ENCODE assay signal across 8 cellular contexts in genomic region chr17:27455914-27456680, GRCh38. TPM values are rescaled to one million over a fixed set of nuclear protein-coding genes. Genes with fewer than 3 reads are reported as not detected.
DNase-seq lines count a peak whose midpoint lies in the region; ATAC-seq and TF ChIP-seq lines count a peak whose summit lies in the region.

Gene KSR1 (plus strand): TSS chr17:27456448. CDS start chr17:27456644, 196 bp downstream.

- H4K5ac ChIP-seq in IMR-90 (ENCODE audit: low read depth, low read length): peak within 1 kb of the TSS; percentile 80

- no peaks in the 10 kb centered on the region for H3K36me3 Mint-ChIP-seq in neural crest cell (ENCODE audit: low read depth)

- peaks cover 42% of the 10 kb centered on the region for H4K20me1 ChIP-seq in IMR-90 (ENCODE audit: insufficient read depth, low read length)

- no peaks in the 10 kb centered on the region for H3K9me3 ChIP-seq in IMR-90 (ENCODE audit: control insufficient read depth, insufficient read depth, low read length)
- H3K9me3 ChIP-seq in stomach: no peaks in the 10 kb centered on the region

- peak within 1 kb of the TSS; percentile 98 for H3K4me2 ChIP-seq in IMR-90 (ENCODE audit: low read depth, low read length)

- POLR2A ChIA-PET in IMR-90 (lab: Charles Lee; ENCODE audit: unreplicated experiment): no interaction called here

- H3K14ac ChIP-seq in IMR-90 (replicated peaks; ENCODE audit: low read depth, low read length): peak within 1 kb of the TSS; percentile 82

- peak within 1 kb of the TSS; percentile 39; the same call in 2 of the 3 replicates for H2BK15ac ChIP-seq in IMR-90 (ENCODE audit: low read depth, low read length)

- peak within 1 kb of the TSS; percentile 100 for H3K9ac ChIP-seq in IMR-90 (ENCODE audit: low read depth, low read length)

- peak within 1 kb of the TSS; percentile 98 for H3K23ac ChIP-seq in IMR-90 (ENCODE audit: low read depth, low read length)

- peak within 1 kb of the TSS; percentile 88 for H3K4ac ChIP-seq in IMR-90 (ENCODE audit: low read depth, low read length)

- DNase-seq in DMS 273 (lab: John Stamatoyannopoulos, UW; ENCODE audit: unreplicated experiment) (peak; percentile 93), IMR-90 (peak; percentile 72), foreskin fibroblast (peak; percentile 42 to 83), neural crest cell (ENCODE audit: low read depth, low spot score) (peak; percentile 65), stomach (peak; percentile 89)
- peak; percentile 73 for DNase-seq in activated effector memory CD4-positive, alpha-beta T cell treated with Interleukin-2 at 50 U/mL for 16 hours

- H3K27ac Mint-ChIP-seq in neural crest cell (ENCODE audit: unreplicated experiment): peak within 1 kb of the TSS; percentile 8

- peak within 1 kb of the TSS; percentile 75 for H2AK9ac ChIP-seq in IMR-90 (replicated peaks; ENCODE audit: low read depth, low read length, poor library complexity)

- H3K27me3 Mint-ChIP-seq in neural crest cell (ENCODE audit: low read depth): peaks cover 13% of the 10 kb centered on the region

- H2AK5ac ChIP-seq in IMR-90 (ENCODE audit: low read depth, low read length): peak within 1 kb of the TSS; percentile 80

- H4K8ac ChIP-seq in IMR-90 (ENCODE audit: low read depth in 2 of 2, low read length in 2 of 2): peak within 1 kb of the TSS; percentile 34 to 54; a peak in 3 of 4 replicates

- dilution Hi-C loops in IMR-90 (cut with HindIII; ENCODE audit: low sequenced_read_pairs, unreplicated experiment): no loop called here

- peak within 1 kb of the TSS; percentile 14; the same call in 1 of the 2 replicates for H2BK20ac ChIP-seq in IMR-90 (ENCODE audit: low read depth, low read length)

- H3K56ac ChIP-seq in IMR-90 (ENCODE audit: extremely low read depth, insufficient read depth, low read length): peak within 1 kb of the TSS; percentile 72

- H4K91ac ChIP-seq in IMR-90 (ENCODE audit: insufficient read depth, low read depth, low read length): peak within 1 kb of the TSS; percentile 49; the same call in 1 of the 2 replicates

- H2BK120ac ChIP-seq in IMR-90 (ENCODE audit: low read depth, low read length): peak within 1 kb of the TSS; percentile 80

- in situ Hi-C loops in IMR-90 (cut with MboI; ENCODE audit: low sequenced_read_pairs): loop anchor here (5.0 kb wide), 1 partner anchor 131 kb away; no protein-coding TSS in a partner anchor

- H3K27me3 ChIP-seq in IMR-90 (ENCODE audit: control insufficient read depth, insufficient read depth, low read length): no peaks in the 10 kb centered on the region
- H3K27me3 ChIP-seq in stomach: no peaks in the 10 kb centered on the region

- CTCF ChIA-PET in IMR-90 (lab: Yijun Ruan, JAX): interaction anchor here (1.0 to 2.2 kb wide), 4 partner anchors 76 to 220 kb away, joined by 3 to 11 read pairs (median 4); no protein-coding TSS in a partner anchor

- intact Hi-C loops in IMR-90 (cut with micrococcal nuclease) (loop anchor here (2.0 to 10.0 kb wide), 5 partner anchors 79 to 429 kb away; no protein-coding TSS in a partner anchor), stomach (cut with DNase I; ENCODE audit: low total_unique reads) (no loop called here)

- H3K4me3 ChIP-seq in IMR-90 (ENCODE audit: insufficient read depth, low read depth, low read length): peak within 1 kb of the TSS; percentile 100
- H3K4me3 ChIP-seq in foreskin fibroblast (ENCODE audit: low read depth in 1 of 2, low read length in 2 of 2): peak within 1 kb of the TSS; percentile 67 to 69
- peak within 1 kb of the TSS; percentile 70 to 89 (median 86) for H3K4me3 ChIP-seq in stomach

- H3K27ac ChIP-seq in IMR-90 (ENCODE audit: insufficient read depth, low read length) (peak within 1 kb of the TSS; percentile 93), stomach (peak within 1 kb of the TSS; percentile 80 to 92 (median 84))

- 3% methylated on average over 22 of the region's 88 CpGs; no CpG with 5 or more reads in 1 of the 2 experiments for WGBS in IMR-90 (ENCODE audit: extremely low coverage in 2 of 2, insufficient read length in 1 of 2), 2 experiments
- WGBS in stomach, 5 donors: 0 to 4% (median 0%) methylated on average over 2 to 82 of the region's 88 CpGs

- TF ChIP-seq CTCF in IMR-90 (conservative IDR thresholded peaks at IDR 0.05; ENCODE audit: low read depth, low read length) (peak; percentile 51), foreskin fibroblast (IDR thresholded peaks at IDR 0.05; ENCODE audit: low read depth, low read length) (peak; percentile 27), neural crest cell (conservative IDR thresholded peaks at IDR 0.05) (peak; percentile 61), stomach (IDR thresholded peaks at IDR 0.05) (peak in 3 of 7 experiments; percentile 9 to 39 (median 23))

- ATAC-seq in GM21423 (IDR thresholded peaks at IDR 0.05; ENCODE audit: unreplicated experiment): peak; percentile 84
- peak; percentile 88 for ATAC-seq in IMR-90 (ENCODE audit: low read depth)

- peaks cover 27 to 42% of the 10 kb centered on the region in 2 experiments for H3K79me1 ChIP-seq in IMR-90 (ENCODE audit: low read depth in 1 of 2, low read length in 2 of 2)

- peaks cover 31% of the 10 kb centered on the region for H3K4me1 Mint-ChIP-seq in neural crest cell

- H3K9me3 Mint-ChIP-seq in neural crest cell: no peaks in the 10 kb centered on the region

- H3K4me1 ChIP-seq in IMR-90 (ENCODE audit: control insufficient read depth, insufficient read depth, low read length) (peaks cover 23% of the 10 kb centered on the region), stomach (peaks cover 14 to 49% (median 38%) of the 10 kb centered on the region in 4 donors)

- peak within 1 kb of the TSS; percentile 71 for H2BK5ac ChIP-seq in IMR-90 (ENCODE audit: low read depth, low read length, poor library complexity, severe bottlenecking)

- peaks cover 9% of the 10 kb centered on the region for H3K9me1 ChIP-seq in IMR-90 (ENCODE audit: insufficient read depth, low read length)

- TF ChIP-seq RAD21 in IMR-90 (IDR thresholded peaks at IDR 0.05; ENCODE audit: low read length): peak; percentile 48

- peak within 1 kb of the TSS; percentile 98 for H3K18ac ChIP-seq in IMR-90 (ENCODE audit: low read depth, low read length)

- peak within 1 kb of the TSS; percentile 94 for H3K4me3 Mint-ChIP-seq in neural crest cell

- no peak for TF ChIP-seq EP300 in stomach (IDR thresholded peaks at IDR 0.05)

- H2AFZ ChIP-seq in IMR-90 (replicated peaks; ENCODE audit: low read length, poor library complexity): peak within 1 kb of the TSS; percentile 89

- BruUV-seq in IMR-90 (replicated peaks; lab: Mats Ljungman, UMichigan): no TSS peak

- TF ChIP-seq POLR2A in IMR-90 (IDR thresholded peaks at IDR 0.05; ENCODE audit: low read depth, low read length) (peak; percentile 94), Raji (IDR thresholded peaks at IDR 0.05; ENCODE audit: insufficient read depth, low read depth, low read length) (peak; percentile 48), stomach (IDR thresholded peaks at IDR 0.05) (no peak)

- peaks cover 8% of the 10 kb centered on the region; the same call in 1 of the 2 replicates for H3K36me3 ChIP-seq in IMR-90 (ENCODE audit: control insufficient read depth, insufficient read depth, low read length)
- H3K36me3 ChIP-seq in stomach: no peaks in the 10 kb centered on the region

TF ChIP-seq in IMR-90, 13 proteins besides CTCF, POLR2A, EP300 and RAD21:
- TF ChIP-seq RFX5 (IDR thresholded peaks at IDR 0.05; ENCODE audit: low read depth, low read length) (no peak), MAFK (IDR thresholded peaks at IDR 0.05; ENCODE audit: low read depth, low read length) (no peak), MAZ (IDR thresholded peaks at IDR 0.05; ENCODE audit: borderline replicate concordance, low read depth, low read length) (peak; percentile 55; the same call in 1 of the 2 replicates), RCOR1 (IDR thresholded peaks at IDR 0.05; ENCODE audit: insufficient replicate concordance, low read length) (no peak), BHLHE40 (IDR thresholded peaks at IDR 0.05; ENCODE audit: low read depth, low read length) (no peak), USF2 (IDR thresholded peaks at IDR 0.05; ENCODE audit: low read depth, low read length) (no peak), CEBPB (IDR thresholded peaks at IDR 0.05; ENCODE audit: low read depth, low read length) (no peak), MXI1 (IDR thresholded peaks at IDR 0.05; ENCODE audit: borderline replicate concordance, low read depth, low read length) (peak; percentile 8; the same call in 1 of the 2 replicates), SMC3 (IDR thresholded peaks at IDR 0.05; ENCODE audit: low read depth, low read length) (peak; percentile 29; the same call in 1 of the 2 replicates)

RNA-seq across cellular contexts. Expression of gene KSR1, which starts in this region (rescaled TPM):
- total RNA-seq in IMR-90 (2012; rRNA removed): 8.9 and 12.5 TPM in 2 replicates
- polyA plus RNA-seq in IMR-90 (2012; rRNA removed): 19.5 and 21.9 TPM in 2 replicates
- polyA plus RNA-seq in IMR-90 (2012; cell fraction: cytosol; rRNA removed): 12.2 and 18.8 TPM in 2 replicates
- 83.2 and 123 TPM in 2 replicates for polyA plus RNA-seq in IMR-90 (2012; cell fraction: nucleus; rRNA removed; ENCODE audit: low replicate concordance)
- 27.8 and 28.0 TPM in 2 replicates for total RNA-seq in neural crest cell
- total RNA-seq in stomach: 10 to 100 TPM in 3 of 5 donors, 1 to 10 TPM in 2; 2.7 to 32.1 (median 15.1) TPM
- 10 to 100 TPM; 11.6 to 21.2 (median 12.1) TPM for polyA plus RNA-seq in stomach

Comparison
In these comparisons a context has a peak if more than half of its experiments do, and no peak if none do; other contexts are left out.
1. Peak in every context shown above with its lines: DNase-seq, ATAC-seq, H3K4me3 ChIP-seq and H3K27ac ChIP-seq.
2. POLR2A ChIP-seq: peak in IMR-90 (single experiment) and Raji (single experiment); none in stomach (0 of 4).